In genomic region chr13:41995946-41996345, GRCh38 we compare ENCODE assay signal across 1 cellular context.
TF ChIP-seq lines count a peak whose summit lies in the region.

No MANE protein-coding gene starts in this region.

TF ChIP-seq in GM12878, 131 proteins besides CTCF, POLR2A, EP300 and RAD21 (continued from another document):
- TF ChIP-seq NR2C2 (IDR thresholded peaks at IDR 0.05; ENCODE audit: borderline replicate concordance, control insufficient read depth, insufficient read length, low read depth) (no peak), YBX1 (IDR thresholded peaks at IDR 0.05) (no peak), CUX1 (IDR thresholded peaks at IDR 0.05; ENCODE audit: insufficient replicate concordance, low read depth, low read length) (no peak), FOXK2 (IDR thresholded peaks at IDR 0.05) (no peak)
